In the genomic region with DNA sequence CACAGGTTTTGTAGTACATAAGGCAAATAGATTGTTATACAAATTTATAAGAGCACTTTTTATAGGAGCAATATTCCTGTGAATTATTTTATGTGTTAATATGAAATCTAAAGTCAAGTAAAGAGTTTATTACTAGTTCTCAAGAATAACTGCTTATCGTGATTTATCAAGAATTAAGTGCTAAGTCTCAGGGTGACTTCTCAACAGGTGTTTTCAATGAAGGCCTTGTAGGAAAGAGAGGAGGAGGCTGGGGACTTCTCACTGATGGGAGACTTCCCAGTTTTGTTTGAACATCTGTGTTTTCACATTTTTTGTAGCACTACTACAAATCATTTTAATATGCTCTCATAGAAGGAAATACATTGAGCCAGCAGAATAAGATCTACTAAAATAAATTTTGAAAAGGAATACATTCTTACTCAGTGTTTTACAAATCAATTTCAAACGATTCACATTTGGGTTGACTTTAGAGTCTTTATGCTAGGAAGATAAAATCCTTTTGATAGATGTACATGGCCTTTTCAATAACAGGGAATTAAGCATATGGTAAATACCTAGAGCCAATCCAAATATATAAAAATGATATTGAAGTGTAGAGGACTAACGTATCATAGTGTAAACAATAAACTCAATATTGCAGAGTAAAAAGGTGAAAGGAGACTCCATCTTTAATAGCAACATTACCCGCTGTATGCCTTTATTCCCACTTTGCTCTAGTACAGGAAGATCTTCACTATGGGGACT, we compare ENCODE assay signal across 24 cellular contexts. TPM values are rescaled to one million over a fixed set of nuclear protein-coding genes. Genes with fewer than 3 reads are reported as not detected.
"Had no signal": no experiment of that assay in that cellular context is flagged by ENCODE, and none has a peak within 500 bp of the region (broad histone marks: within the 10 kb centered on the region; RNA-seq: fewer than 3 reads in every experiment).

No MANE protein-coding gene starts in this region.

- H3K27ac Mint-ChIP-seq: dendritic cell treated with granulocyte-macrophage colony-stimulating factor and Interleukin-4, amounts not matched to agents 40 ng/mL and 50 ng/mL, for 4 days; naive thymus-derived CD8-positive, alpha-beta T cell; neural progenitor cell; type B pancreatic cell had no signal

- H3K27ac ChIP-seq: epithelial cell of prostate, esophagus muscularis mucosa, gastroesophageal sphincter, hepatocyte, neural progenitor cell, parathyroid adenoma, psoas muscle, sigmoid colon, skin epidermis, stomach, thyroid gland had no signal

- H3K9me3 Mint-ChIP-seq: dendritic cell treated with granulocyte-macrophage colony-stimulating factor and Interleukin-4, amounts not matched to agents 40 ng/mL and 50 ng/mL, for 4 days; type B pancreatic cell had no signal

- FAIRE-seq: endometrium had no signal

- ATAC-seq: gastroesophageal sphincter; left colon; mucosa of descending colon; naive thymus-derived CD8-positive, alpha-beta T cell; psoas muscle had no signal

- H3K4me3 Mint-ChIP-seq: dendritic cell treated with granulocyte-macrophage colony-stimulating factor and Interleukin-4, amounts not matched to agents 40 ng/mL and 50 ng/mL, for 4 days; naive thymus-derived CD8-positive, alpha-beta T cell; neural progenitor cell had no signal

- H2AFZ ChIP-seq: hepatocyte, neural progenitor cell, parathyroid adenoma had no signal

- H3K4me3 ChIP-seq: gastroesophageal sphincter, hepatocyte, mucosa of descending colon, neural progenitor cell, psoas muscle, sigmoid colon, skin epidermis, thyroid gland, uterus had no signal

- H3K4me1 ChIP-seq: parathyroid adenoma, psoas muscle, sigmoid colon, thyroid gland, uterus had no signal

- H3K36me3 ChIP-seq: esophagus muscularis mucosa, gastroesophageal sphincter, neural progenitor cell, sigmoid colon, stomach, thyroid gland, uterus had no signal

- H3K79me2 ChIP-seq: parathyroid adenoma had no signal

- H3K4me2 ChIP-seq: neural progenitor cell had no signal

- DNase-seq: cerebellar nuclear complex; effector CD4-positive, alpha-beta T cell; left colon; mucosa of descending colon; naive thymus-derived CD8-positive, alpha-beta T cell; occipital lobe; psoas muscle; sigmoid colon; stimulated activated CD4-positive, alpha-beta T cell treated with anti-CD3 and anti-CD28 coated beads, Interleukin-12 subunit alpha, Interleukin-12 subunit beta, amount 100 ng/mL, for 4 hours; stimulated activated naive CD4-positive, alpha-beta T cell; stomach; substantia nigra; thyroid gland; uterus had no signal

- H3K9me3 ChIP-seq: esophagus muscularis mucosa, psoas muscle, sigmoid colon, thyroid gland, uterus had no signal

- H3K9ac ChIP-seq: neural progenitor cell, parathyroid adenoma had no signal

- H3K36me3 Mint-ChIP-seq: naive thymus-derived CD8-positive, alpha-beta T cell; type B pancreatic cell had no signal

RNA-seq across cellular contexts. Expression of a gene that starts 6.8 kb away (rescaled TPM):
- total RNA-seq: naive thymus-derived CD8-positive, alpha-beta T cell had no signal
- polyA plus RNA-seq: naive thymus-derived CD8-positive, alpha-beta T cell had no signal
